In genomic region chr3:117131259-117131658, GRCh38 we compare ENCODE assay signal across 20 cellular contexts.
DNase-seq lines count a peak whose midpoint lies in the region; ATAC-seq and TF ChIP-seq lines count a peak whose summit lies in the region.
"Had no signal": no experiment of that assay in that cellular context is flagged by ENCODE, and none has a peak within 500 bp of the region (broad histone marks: within the 10 kb centered on the region; RNA-seq: fewer than 3 reads in every experiment).

No MANE protein-coding gene starts in this region.

- H3K9me3 Mint-ChIP-seq in osteocyte (ENCODE audit: unreplicated experiment), result no peaks in the 10 kb centered on the region

- peak overlapping the region; percentile 1 for H2AFZ ChIP-seq in osteoblast (ENCODE audit: low read length)
- H2AFZ ChIP-seq in smooth muscle cell (ENCODE audit: low read depth), result no peak overlapping the region
- H2AFZ ChIP-seq: GM23248 had no signal

- peaks cover 26% of the 10 kb centered on the region for H3K4me1 Mint-ChIP-seq in osteocyte (ENCODE audit: unreplicated experiment)

- ATAC-seq in Right ventricle myocardium inferior, result no peak
- peak; percentile 98 for ATAC-seq in left lung
- ATAC-seq in upper lobe of left lung (ENCODE audit: low FRiP score in 2 of 2), result peak; percentile 41 to 61
- no peak for ATAC-seq in omental fat pad (ENCODE audit: low FRiP score)
- ATAC-seq: GM12878, HepG2 had no signal

- H3K27ac Mint-ChIP-seq in osteocyte (ENCODE audit: unreplicated experiment), result no peak overlapping the region

- H3K9ac ChIP-seq in smooth muscle cell (ENCODE audit: low read depth), result no peak overlapping the region
- H3K9ac ChIP-seq: GM23248 had no signal

- H3F3A ChIP-seq in smooth muscle cell (ENCODE audit: low read depth), result no peaks in the 10 kb centered on the region

- WGBS in upper lobe of left lung, 2 donors, result 56 to 57% methylated on average over 8 to 9 of the region's 9 CpGs
- 82% methylated on average over 9 of the region's 9 CpGs for WGBS in smooth muscle cell (ENCODE audit: low lambda C conversion rate)

- intact Hi-C loops in left ventricle myocardium inferior (cut with micrococcal nuclease) (no loop called here), Right ventricle myocardium inferior (cut with DNase I) (no loop called here), left lung (cut with DNase I) (no loop called here)

- H3K27me3 Mint-ChIP-seq in osteocyte (ENCODE audit: unreplicated experiment), result no peaks in the 10 kb centered on the region

- no peak overlapping the region for H3K4me3 ChIP-seq in left ventricle myocardium inferior
- H3K4me3 ChIP-seq in left lung, result no peak overlapping the region
- H3K4me3 ChIP-seq in osteoblast (ENCODE audit: insufficient read depth, low read length), result no peak overlapping the region
- no peak overlapping the region for H3K4me3 ChIP-seq in upper lobe of left lung
- no peak overlapping the region for H3K4me3 ChIP-seq in smooth muscle cell
- H3K4me3 ChIP-seq: GM12878, GM23248 had no signal

- no peak overlapping the region for H3K4me2 ChIP-seq in osteoblast (ENCODE audit: insufficient read depth, low read length)
- no peak overlapping the region for H3K4me2 ChIP-seq in smooth muscle cell

- no peak for TF ChIP-seq POLR2A in upper lobe of left lung (IDR thresholded peaks at IDR 0.05)

- TF ChIP-seq EP300 in upper lobe of left lung (IDR thresholded peaks at IDR 0.05), result no peak

- H4K20me1 ChIP-seq in osteoblast (ENCODE audit: insufficient read depth, low read length) (no peaks in the 10 kb centered on the region), smooth muscle cell (ENCODE audit: low read depth) (no peaks in the 10 kb centered on the region)

- H3K27me3 ChIP-seq in left ventricle myocardium inferior (ENCODE audit: low read depth) (no peaks in the 10 kb centered on the region), left lung (no peaks in the 10 kb centered on the region), osteoblast (ENCODE audit: insufficient read depth, low read length) (no peaks in the 10 kb centered on the region), upper lobe of left lung (no peaks in the 10 kb centered on the region), smooth muscle cell (ENCODE audit: low read depth) (no peaks in the 10 kb centered on the region)

- no peak overlapping the region for H3K4me3 Mint-ChIP-seq in osteocyte (ENCODE audit: unreplicated experiment)

- H3K4me1 ChIP-seq in left ventricle myocardium inferior, result no peaks in the 10 kb centered on the region
- no peaks in the 10 kb centered on the region for H3K4me1 ChIP-seq in left lung
- H3K4me1 ChIP-seq in osteoblast (ENCODE audit: insufficient read depth, low read length), result peaks cover 2% of the 10 kb centered on the region
- no peaks in the 10 kb centered on the region for H3K4me1 ChIP-seq in upper lobe of left lung
- no peaks in the 10 kb centered on the region for H3K4me1 ChIP-seq in smooth muscle cell (ENCODE audit: low read depth)

- H3K9me3 ChIP-seq in left ventricle myocardium inferior (replicated peaks) (no peaks in the 10 kb centered on the region), left lung (no peaks in the 10 kb centered on the region), osteoblast (ENCODE audit: low read depth, low read length) (no peaks in the 10 kb centered on the region), upper lobe of left lung (no peaks in the 10 kb centered on the region), smooth muscle cell (replicated peaks; ENCODE audit: low read depth) (no peaks in the 10 kb centered on the region)

- H3K79me2 ChIP-seq in osteoblast (ENCODE audit: insufficient read depth, low read length) (no peaks in the 10 kb centered on the region), smooth muscle cell (ENCODE audit: low read depth) (no peaks in the 10 kb centered on the region)

- H3K27ac ChIP-seq in left ventricle myocardium inferior (replicated peaks) (no peak overlapping the region), left lung (no peak overlapping the region), osteoblast (ENCODE audit: low read depth, low read length) (no peak overlapping the region), upper lobe of left lung (no peak overlapping the region), smooth muscle cell (ENCODE audit: low read depth) (no peak overlapping the region)
- H3K27ac ChIP-seq: GM23248 had no signal

- DNase-seq in left ventricle myocardium inferior (peak; percentile 18), Right ventricle myocardium inferior (ENCODE audit: missing footprints) (no peak), left lung (peak; percentile 53 to 78), osteoblast (ENCODE audit: insufficient read length, low spot score, missing footprints) (no peak), upper lobe of left lung (peak; percentile 68 to 69), osteocyte (ENCODE audit: extremely low spot score, unreplicated experiment) (no peak), smooth muscle cell (lab: John Stamatoyannopoulos, UW; ENCODE audit: unreplicated experiment) (no peak), omental fat pad (ENCODE audit: low spot score) (no peak)
- DNase-seq: C1 segment of cervical spinal cord, DMS 273 treated with DMSO at 0.1 percent for 48 hours, GDM1, GM23248, KG1, NCI-H1048, NCI-H1436 treated with DMSO at 0.1 percent for 48 hours, NCI-H2081 treated with DMSO at 0.1 percent for 48 hours, NCI-H2227 treated with DMSO at 0.1 percent for 48 hours, NCI-H524 had no signal

- no peaks in the 10 kb centered on the region for H3K36me3 Mint-ChIP-seq in osteocyte (ENCODE audit: unreplicated experiment)

- TF ChIP-seq CTCF in left ventricle myocardium inferior (IDR thresholded peaks at IDR 0.05; ENCODE audit: borderline replicate concordance) (no peak), left lung (IDR thresholded peaks at IDR 0.05) (no peak), osteoblast (IDR thresholded peaks at IDR 0.05; ENCODE audit: extremely low read depth, low read depth, low read length) (no peak), upper lobe of left lung (IDR thresholded peaks at IDR 0.05) (no peak), osteocyte (IDR thresholded peaks at IDR 0.05) (no peak), smooth muscle cell (IDR thresholded peaks at IDR 0.05; ENCODE audit: borderline replicate concordance, insufficient read depth, poor library complexity, severe bottlenecking) (no peak), omental fat pad (IDR thresholded peaks at IDR 0.05) (no peak)

- H3K36me3 ChIP-seq in left ventricle myocardium inferior (no peaks in the 10 kb centered on the region), left lung (no peaks in the 10 kb centered on the region), osteoblast (ENCODE audit: insufficient read depth, low read length) (no peaks in the 10 kb centered on the region), upper lobe of left lung (no peaks in the 10 kb centered on the region), smooth muscle cell (ENCODE audit: low read depth) (no peaks in the 10 kb centered on the region)

Comparison
In these comparisons a context has a peak if more than half of its experiments do, and no peak if none do; other contexts are left out.
1. DNase-seq: peak in left ventricle myocardium inferior (single experiment), left lung (2 of 2) and upper lobe of left lung (2 of 2); none in Right ventricle myocardium inferior (single experiment), osteoblast (single experiment), osteocyte (single experiment), smooth muscle cell (single experiment) and omental fat pad (single experiment).
2. ATAC-seq: peak in left lung (single experiment) and upper lobe of left lung (2 of 2); none in Right ventricle myocardium inferior (single experiment) and omental fat pad (single experiment).